ENCODE assay signal across 21 cellular contexts in the genomic region with DNA sequence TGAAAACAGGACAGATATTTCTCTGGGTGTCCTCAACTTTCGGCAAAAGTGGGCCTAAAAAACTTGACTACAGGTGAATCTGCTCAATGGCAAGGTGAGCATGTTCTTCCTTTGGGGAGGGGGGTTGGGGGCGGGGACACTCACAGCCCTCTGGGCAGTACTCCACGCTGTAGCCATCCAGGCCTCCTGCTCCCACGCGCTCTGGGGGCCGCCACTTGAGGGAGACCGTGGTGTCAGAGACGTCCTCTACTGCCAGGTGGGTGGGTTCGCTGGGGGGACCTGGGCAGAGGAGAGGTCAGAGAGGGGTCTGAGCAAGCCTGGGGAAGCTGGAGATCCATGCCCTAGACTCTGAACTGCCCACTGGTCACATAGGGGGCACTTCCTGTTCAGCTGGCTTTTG. TPM values are rescaled to one million over a fixed set of nuclear protein-coding genes. Genes with fewer than 3 reads are reported as not detected.
DNase-seq lines count a peak whose midpoint lies in the region; ATAC-seq, FAIRE-seq and TF ChIP-seq lines count a peak whose summit lies in the region.
"Had no signal": no experiment of that assay in that cellular context is flagged by ENCODE, and none has a peak within 500 bp of the region (broad histone marks: within the 10 kb centered on the region; RNA-seq: fewer than 3 reads in every experiment).

No MANE protein-coding gene starts in this region.

- H3K9ac ChIP-seq in kidney (ENCODE audit: low read length in 2 of 2) = no peak overlapping the region
- H3K9ac ChIP-seq: GM23248 had no signal

- FAIRE-seq in kidney (lab: Jason Lieb, UNC) = no peak
- FAIRE-seq: A549, GM12878, GM18507 had no signal

- H3K4me1 ChIP-seq in right atrium auricular region (peaks cover 0 to 29% of the 10 kb centered on the region in 2 donors), heart right ventricle (peaks cover 2 to 98% (median 34%) of the 10 kb centered on the region in 9 donors), kidney (ENCODE audit: control insufficient read depth in 1 of 2, insufficient read depth in 1 of 2, low read depth in 1 of 2, low read length in 2 of 2) (no peaks in the 10 kb centered on the region)
- H3K4me1 ChIP-seq: BE2C had no signal

- TF ChIP-seq CTCF in right atrium auricular region (IDR thresholded peaks at IDR 0.05) = no peak
- TF ChIP-seq CTCF in heart right ventricle (IDR thresholded peaks at IDR 0.05) = no peak
- no peak for TF ChIP-seq CTCF in WTC11 (IDR thresholded peaks at IDR 0.05)
- no peak for TF ChIP-seq CTCF in kidney (IDR thresholded peaks at IDR 0.05; ENCODE audit: borderline replicate concordance, extremely low read depth, insufficient read depth)

- no peaks in the 10 kb centered on the region for H3K36me3 Mint-ChIP-seq in WTC11
- H3K36me3 Mint-ChIP-seq: IgD-negative memory B cell had no signal

- H3K9me3 Mint-ChIP-seq in WTC11 = no peaks in the 10 kb centered on the region
- H3K9me3 Mint-ChIP-seq: HFFc6, IgD-negative memory B cell had no signal

- no peak overlapping the region for H3K4me3 Mint-ChIP-seq in WTC11
- H3K4me3 Mint-ChIP-seq: CD4-positive, alpha-beta memory T cell; HFFc6; IgD-negative memory B cell had no signal

- H3K27ac ChIP-seq in right atrium auricular region (peak overlapping the region; percentile 16 to 31), heart right ventricle (peak overlapping the region in 5 of 10 donors; percentile 30 to 51 (median 35)), kidney (ENCODE audit: low read depth in 2 of 2, low read length in 2 of 2) (no peak overlapping the region)
- H3K27ac ChIP-seq: C4-2B, GM23248 had no signal

- intact Hi-C loops in heart right ventricle (cut with DNase I) = no loop called here
- intact Hi-C loops in kidney (cut with DNase I) = no loop called here
- intact Hi-C loops in posterior vena cava (cut with DNase I) = no loop called here
- intact Hi-C loops in left colon (cut with DNase I, micrococcal nuclease) = no loop called here

- H3K27me3 ChIP-seq in right atrium auricular region (no peaks in the 10 kb centered on the region), heart right ventricle (no peaks in the 10 kb centered on the region)
- H3K27me3 ChIP-seq: BE2C had no signal

- ATAC-seq in heart right ventricle = no peak
- peak; percentile 37; the same call in 1 of the 2 replicates for ATAC-seq in WTC11
- no peak for ATAC-seq in GM18517 (IDR thresholded peaks at IDR 0.05; ENCODE audit: unreplicated experiment)
- ATAC-seq in left colon = no peak
- ATAC-seq: A549, GM12878 had no signal

- H3K4me1 Mint-ChIP-seq in WTC11 = no peaks in the 10 kb centered on the region
- H3K4me1 Mint-ChIP-seq: CD4-positive, alpha-beta memory T cell; IgD-negative memory B cell had no signal

- CTCF ChIA-PET in WTC11 (lab: Charles Lee) = interaction anchor here (0.7 to 2.8 kb wide), 3 partner anchors 19 to 87 kb away, joined by 3 to 15 read pairs (median 5); a partner anchor contains a TSS

- H3K4me3 ChIP-seq in right atrium auricular region (no peak overlapping the region), heart right ventricle (no peak overlapping the region), kidney (ENCODE audit: low read length in 2 of 2) (no peak overlapping the region)
- H3K4me3 ChIP-seq: A549, GM12878, GM23248 had no signal

- H3K27me3 Mint-ChIP-seq in WTC11 (ENCODE audit: low read depth) = no peaks in the 10 kb centered on the region
- H3K27me3 Mint-ChIP-seq: CD4-positive, alpha-beta memory T cell; IgD-negative memory B cell had no signal

- POLR2A ChIA-PET in WTC11 (lab: Charles Lee) = interaction anchor here (0.9 kb wide), 1 partner anchor 19 kb away, joined by 3 read pairs; no protein-coding TSS in a partner anchor

- peaks cover 96% of the 10 kb centered on the region for H3K36me3 ChIP-seq in right atrium auricular region
- peaks cover 0 to 98% (median 31%) of the 10 kb centered on the region in 9 donors for H3K36me3 ChIP-seq in heart right ventricle
- no peaks in the 10 kb centered on the region for H3K36me3 ChIP-seq in kidney (ENCODE audit: control insufficient read depth in 1 of 2, insufficient read depth in 2 of 2, low read length in 2 of 2)
- H3K36me3 ChIP-seq: BE2C had no signal

- DNase-seq in right atrium auricular region (ENCODE audit: low spot score) (no peak), heart right ventricle (no peak), WTC11 (ENCODE audit: low spot score) (no peak), kidney (peak; percentile 45), posterior vena cava (ENCODE audit: low spot score) (no peak), left colon (no peak)
- DNase-seq: BE2C, DMS79, GM23248, HCEC 1CT, HFFc6 had no signal

- 53 to 54% methylated on average over 9 of the region's 9 CpGs for WGBS in heart right ventricle, 2 donors

- no peak overlapping the region; the same call in 1 of the 2 replicates for H3K27ac Mint-ChIP-seq in WTC11
- H3K27ac Mint-ChIP-seq: CD4-positive, alpha-beta memory T cell; HFFc6 had no signal

- H3K9me3 ChIP-seq in right atrium auricular region (no peaks in the 10 kb centered on the region), heart right ventricle (no peaks in the 10 kb centered on the region), kidney (ENCODE audit: control insufficient read depth in 1 of 2, low read length in 2 of 2) (no peaks in the 10 kb centered on the region)
- H3K9me3 ChIP-seq: A549, BE2C had no signal

TF ChIP-seq in WTC11, 78 proteins besides CTCF, POLR2A, EP300 and RAD21:
- TF ChIP-seq, protein P1, sequence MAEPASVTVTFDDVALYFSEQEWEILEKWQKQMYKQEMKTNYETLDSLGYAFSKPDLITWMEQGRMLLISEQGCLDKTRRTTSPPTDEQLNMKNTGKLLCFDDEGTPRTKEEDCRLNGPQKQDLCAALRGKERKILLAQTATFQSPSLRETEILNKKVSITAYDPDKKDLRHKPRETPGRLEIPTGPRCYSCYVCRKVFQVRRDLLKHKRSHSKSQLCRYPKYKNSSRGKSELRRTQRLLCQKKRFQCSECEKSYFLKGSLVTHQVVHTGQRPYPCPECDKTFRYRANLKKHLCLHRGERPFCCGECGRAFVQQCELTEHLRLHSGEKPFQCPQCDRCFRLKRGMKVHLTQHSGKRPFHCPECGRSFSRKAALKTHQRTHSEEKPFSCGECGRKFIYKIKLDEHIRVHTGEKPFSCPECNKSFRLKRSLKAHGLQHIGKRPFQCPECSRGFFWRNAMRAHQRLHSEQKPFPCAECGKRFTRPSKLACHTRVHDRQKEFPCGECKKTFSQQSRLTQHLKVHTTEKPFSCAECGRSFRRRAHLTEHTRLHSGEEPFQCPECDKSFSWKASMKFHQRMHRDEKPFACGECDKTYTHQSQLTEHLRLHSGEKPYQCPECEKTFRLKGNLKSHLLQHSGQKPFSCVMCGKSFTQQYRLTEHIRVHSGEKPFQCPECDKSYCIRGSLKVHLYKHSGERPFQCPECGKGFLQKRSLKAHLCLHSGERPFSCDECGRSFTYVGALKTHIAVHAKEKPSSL (CRISPR knock-in tag; conservative IDR thresholded peaks at IDR 0.05) = no peak
- TF ChIP-seq, protein P2, sequence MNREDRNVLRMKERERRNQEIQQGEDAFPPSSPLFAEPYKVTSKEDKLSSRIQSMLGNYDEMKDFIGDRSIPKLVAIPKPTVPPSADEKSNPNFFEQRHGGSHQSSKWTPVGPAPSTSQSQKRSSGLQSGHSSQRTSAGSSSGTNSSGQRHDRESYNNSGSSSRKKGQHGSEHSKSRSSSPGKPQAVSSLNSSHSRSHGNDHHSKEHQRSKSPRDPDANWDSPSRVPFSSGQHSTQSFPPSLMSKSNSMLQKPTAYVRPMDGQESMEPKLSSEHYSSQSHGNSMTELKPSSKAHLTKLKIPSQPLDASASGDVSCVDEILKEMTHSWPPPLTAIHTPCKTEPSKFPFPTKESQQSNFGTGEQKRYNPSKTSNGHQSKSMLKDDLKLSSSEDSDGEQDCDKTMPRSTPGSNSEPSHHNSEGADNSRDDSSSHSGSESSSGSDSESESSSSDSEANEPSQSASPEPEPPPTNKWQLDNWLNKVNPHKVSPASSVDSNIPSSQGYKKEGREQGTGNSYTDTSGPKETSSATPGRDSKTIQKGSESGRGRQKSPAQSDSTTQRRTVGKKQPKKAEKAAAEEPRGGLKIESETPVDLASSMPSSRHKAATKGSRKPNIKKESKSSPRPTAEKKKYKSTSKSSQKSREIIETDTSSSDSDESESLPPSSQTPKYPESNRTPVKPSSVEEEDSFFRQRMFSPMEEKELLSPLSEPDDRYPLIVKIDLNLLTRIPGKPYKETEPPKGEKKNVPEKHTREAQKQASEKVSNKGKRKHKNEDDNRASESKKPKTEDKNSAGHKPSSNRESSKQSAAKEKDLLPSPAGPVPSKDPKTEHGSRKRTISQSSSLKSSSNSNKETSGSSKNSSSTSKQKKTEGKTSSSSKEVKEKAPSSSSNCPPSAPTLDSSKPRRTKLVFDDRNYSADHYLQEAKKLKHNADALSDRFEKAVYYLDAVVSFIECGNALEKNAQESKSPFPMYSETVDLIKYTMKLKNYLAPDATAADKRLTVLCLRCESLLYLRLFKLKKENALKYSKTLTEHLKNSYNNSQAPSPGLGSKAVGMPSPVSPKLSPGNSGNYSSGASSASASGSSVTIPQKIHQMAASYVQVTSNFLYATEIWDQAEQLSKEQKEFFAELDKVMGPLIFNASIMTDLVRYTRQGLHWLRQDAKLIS (CRISPR knock-in tag; IDR thresholded peaks at IDR 0.05; ENCODE audit: borderline replicate concordance) = no peak
TF ChIP-seq in WTC11: peak in this region for 0.

RNA-seq across cellular contexts. Expression of a gene that starts 16.8 kb away (rescaled TPM):
- 1,000 to 10,000 TPM in 1 of 2 donors, 100 to 1,000 TPM in 1; 797 to 1,210 TPM for total RNA-seq in right atrium auricular region
- total RNA-seq in heart right ventricle = 1,000 to 10,000 TPM; 1,404 to 3,138 (median 2,490) TPM
- 1,000 to 10,000 TPM in 1 of 2 donors, 100 to 1,000 TPM in 1; 484 to 2,250 TPM for polyA plus RNA-seq in heart right ventricle
- 0.07 TPM in 2 of 3 replicates, not detected in the other for total RNA-seq in WTC11 (2021)
- 0.19 TPM for total RNA-seq in kidney
- 0.52 TPM for polyA plus RNA-seq in kidney (ENCODE audit: insufficient read depth, low read depth, low replicate concordance)
- under 1 TPM; 0.19 to 0.37 TPM for total RNA-seq in posterior vena cava
- not detected for total RNA-seq in left colon
- total RNA-seq: CD4-positive, alpha-beta memory T cell; G401; GM12878; GM23248; HFFc6; HT-29 had no signal
- polyA plus RNA-seq: AG04450; CD4-positive, alpha-beta memory T cell; GM23248; IgD-negative memory B cell had no signal

RNA-seq across cellular contexts. Expression of a gene that starts 42.6 kb away (rescaled TPM):
- total RNA-seq in right atrium auricular region (10 to 100 TPM in 1 of 2 donors, 1 to 10 TPM in 1; 7.5 to 23.1 TPM), heart right ventricle (10 to 100 TPM in 3 of 10 donors, 1 to 10 TPM in 7; 3.4 to 38.9 (median 6.7) TPM), WTC11 (2021) (0.21 to 0.59 TPM (median 0.39 TPM) in 3 replicates), kidney (39.8 TPM), posterior vena cava (10 to 100 TPM; 27.7 to 47.0 TPM), left colon (10 to 100 TPM in 1 of 2 donors, 1 to 10 TPM in 1; 5.0 to 15.8 TPM)
- polyA plus RNA-seq in heart right ventricle (10 to 100 TPM in 1 of 2 donors, 1 to 10 TPM in 1; 6.7 to 10.2 TPM), kidney (ENCODE audit: insufficient read depth, low read depth, low replicate concordance) (7.3 TPM)
- total RNA-seq: G401, GM23248, HFFc6, HT-29 had no signal
- polyA plus RNA-seq: AG04450 had no signal

Comparison
In these comparisons a context has a peak if more than half of its experiments do, and no peak if none do; other contexts are left out.
1. H3K27ac ChIP-seq: peak in right atrium auricular region (2 of 2); none in kidney (0 of 2).
2. RNA of a gene that starts 16.8 kb away (total RNA-seq): 1,404 to 3,138 TPM in heart right ventricle and 797 to 1,210 TPM in right atrium auricular region; 0.19 to 0.37 TPM in posterior vena cava, 0.19 TPM in kidney (single experiment), 0.07 TPM in WTC11 and not detected in left colon; every median in the first group is over 100 times any median in the second.